ENCODE assay signal across 3 cellular contexts in genomic region chr12:68912916-68913315, GRCh38.
TF ChIP-seq lines count a peak whose summit lies in the region.

No MANE protein-coding gene starts in this region.

TF ChIP-seq in A549, 52 proteins besides CTCF, POLR2A, EP300 and RAD21:
- TF ChIP-seq HOXB13 (CRISPR knock-in tag; IDR thresholded peaks at IDR 0.05; ENCODE audit: low read depth) (no peak), EHMT2 (IDR thresholded peaks at IDR 0.05; ENCODE audit: low read depth) (no peak), FOSL2 (IDR thresholded peaks at IDR 0.05) (no peak), FOSL2 (CRISPR knock-in tag; IDR thresholded peaks at IDR 0.05) (no peak), MYC (IDR thresholded peaks at IDR 0.05; ENCODE audit: borderline replicate concordance, low read length) (no peak), NFE2L2 (conservative IDR thresholded peaks at IDR 0.05; ENCODE audit: low read length) (no peak), HDAC2 (IDR thresholded peaks at IDR 0.05) (no peak)
TF ChIP-seq in A549: peak in this region for 0.

TF ChIP-seq in HEK293, 187 proteins besides CTCF, POLR2A, EP300 and RAD21:
- TF ChIP-seq ZNF580 (tag by site-specific recombination; IDR thresholded peaks at IDR 0.05): 0 out of 2 replicates have a peak, but pooled peaks have one; percentile 55
- TF ChIP-seq PATZ1 (tag by site-specific recombination; IDR thresholded peaks at IDR 0.05): no peak

TF ChIP-seq in K562, 482 proteins besides CTCF, POLR2A, EP300 and RAD21:
- no peak for TF ChIP-seq ZBED1 (IDR thresholded peaks at IDR 0.05)
- TF ChIP-seq CHD7 (IDR thresholded peaks at IDR 0.05; ENCODE audit: low read depth, low read length): no peak
TF ChIP-seq in K562: peak in this region for 0.
